ENCODE assay signal across 1 cellular context in the genomic region with DNA sequence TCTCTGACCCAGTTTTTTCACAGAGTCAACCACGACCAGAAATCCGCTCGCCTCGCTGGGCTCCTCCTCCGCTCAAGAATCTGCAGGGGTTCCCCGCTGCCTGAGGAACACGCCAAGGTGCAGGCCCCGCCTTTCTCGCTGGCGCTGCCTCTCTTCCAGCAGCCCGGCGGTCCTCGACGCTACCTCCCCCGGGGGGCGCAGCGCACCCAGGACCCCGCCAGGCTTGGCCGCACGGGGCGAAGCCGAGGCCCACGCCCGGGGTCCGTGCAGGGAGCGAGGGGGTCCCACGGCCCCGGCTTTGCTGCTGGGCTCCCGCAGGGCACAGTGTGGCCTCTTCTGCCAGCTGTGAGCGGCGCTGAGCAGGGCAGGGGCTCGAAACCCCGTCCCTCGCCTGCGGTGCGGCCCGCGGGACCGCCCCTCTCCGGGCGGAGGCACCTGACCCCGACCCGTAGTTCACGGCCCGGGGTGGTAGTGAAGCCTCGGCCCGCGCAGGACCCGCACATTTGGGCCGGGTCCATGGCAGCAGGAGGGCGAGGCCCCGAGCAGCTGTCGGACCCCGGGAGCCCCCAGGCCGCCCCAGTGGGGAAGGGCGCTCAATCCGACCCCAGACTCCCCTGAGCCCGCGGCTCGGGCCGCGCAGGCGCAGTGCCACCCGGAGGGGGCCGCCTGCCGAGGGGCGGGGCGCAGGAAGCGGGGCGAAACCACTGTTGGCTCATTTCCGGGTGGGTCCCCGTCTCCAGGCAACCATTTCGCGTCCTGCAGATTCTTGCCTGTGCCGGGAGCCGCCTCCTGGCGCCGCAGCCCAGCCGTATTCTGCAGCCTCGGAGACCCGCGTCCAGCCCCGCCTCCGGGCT.
TF ChIP-seq lines count a peak whose summit lies in the region.

No MANE protein-coding gene starts in this region.

TF ChIP-seq in K562, 482 proteins besides CTCF, POLR2A, EP300 and RAD21 (continued from another document and continues in another):
- TF ChIP-seq, protein P1, sequence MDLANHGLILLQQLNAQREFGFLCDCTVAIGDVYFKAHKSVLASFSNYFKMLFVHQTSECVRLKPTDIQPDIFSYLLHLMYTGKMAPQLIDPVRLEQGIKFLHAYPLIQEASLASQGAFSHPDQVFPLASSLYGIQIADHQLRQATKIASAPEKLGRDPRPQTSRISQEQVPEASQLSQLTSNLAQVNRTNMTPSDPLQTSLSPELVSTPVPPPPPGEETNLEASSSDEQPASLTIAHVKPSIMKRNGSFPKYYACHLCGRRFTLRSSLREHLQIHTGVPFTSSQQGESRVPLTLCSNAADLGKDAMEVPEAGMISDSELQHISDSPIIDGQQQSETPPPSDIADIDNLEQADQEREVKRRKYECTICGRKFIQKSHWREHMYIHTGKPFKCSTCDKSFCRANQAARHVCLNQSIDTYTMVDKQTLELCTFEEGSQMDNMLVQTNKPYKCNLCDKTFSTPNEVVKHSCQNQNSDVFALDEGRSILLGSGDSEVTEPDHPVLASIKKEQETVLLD (IDR thresholded peaks at IDR 0.05) = 0 out of 2 replicates have a peak, but pooled peaks have one; percentile 72
- no peak for TF ChIP-seq ZKSCAN1 (IDR thresholded peaks at IDR 0.05; ENCODE audit: low read depth, low read length)
- TF ChIP-seq, protein P2, sequence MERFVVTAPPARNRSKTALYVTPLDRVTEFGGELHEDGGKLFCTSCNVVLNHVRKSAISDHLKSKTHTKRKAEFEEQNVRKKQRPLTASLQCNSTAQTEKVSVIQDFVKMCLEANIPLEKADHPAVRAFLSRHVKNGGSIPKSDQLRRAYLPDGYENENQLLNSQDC (CRISPR knock-in tag; IDR thresholded peaks at IDR 0.05) = no peak
- no peak for TF ChIP-seq ZEB2 (IDR thresholded peaks at IDR 0.05)
- TF ChIP-seq GATAD2B (IDR thresholded peaks at IDR 0.05; ENCODE audit: borderline replicate concordance) = no peak
- TF ChIP-seq, protein P3, sequence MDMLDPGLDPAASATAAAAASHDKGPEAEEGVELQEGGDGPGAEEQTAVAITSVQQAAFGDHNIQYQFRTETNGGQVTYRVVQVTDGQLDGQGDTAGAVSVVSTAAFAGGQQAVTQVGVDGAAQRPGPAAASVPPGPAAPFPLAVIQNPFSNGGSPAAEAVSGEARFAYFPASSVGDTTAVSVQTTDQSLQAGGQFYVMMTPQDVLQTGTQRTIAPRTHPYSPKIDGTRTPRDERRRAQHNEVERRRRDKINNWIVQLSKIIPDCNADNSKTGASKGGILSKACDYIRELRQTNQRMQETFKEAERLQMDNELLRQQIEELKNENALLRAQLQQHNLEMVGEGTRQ (CRISPR knock-in tag; IDR thresholded peaks at IDR 0.05) = peak; percentile 50
- 0 out of 2 replicates have a peak, but pooled peaks have one; percentile 26 for TF ChIP-seq JUNB (CRISPR knock-in tag; conservative IDR thresholded peaks at IDR 0.05)
- TF ChIP-seq MBD2 (IDR thresholded peaks at IDR 0.05; ENCODE audit: borderline replicate concordance, low read depth) = peak; percentile 73; the same call in 1 of the 2 replicates
- TF ChIP-seq HSF4 (CRISPR knock-in tag; IDR thresholded peaks at IDR 0.05; ENCODE audit: borderline replicate concordance) = no peak
- TF ChIP-seq, protein P4, sequence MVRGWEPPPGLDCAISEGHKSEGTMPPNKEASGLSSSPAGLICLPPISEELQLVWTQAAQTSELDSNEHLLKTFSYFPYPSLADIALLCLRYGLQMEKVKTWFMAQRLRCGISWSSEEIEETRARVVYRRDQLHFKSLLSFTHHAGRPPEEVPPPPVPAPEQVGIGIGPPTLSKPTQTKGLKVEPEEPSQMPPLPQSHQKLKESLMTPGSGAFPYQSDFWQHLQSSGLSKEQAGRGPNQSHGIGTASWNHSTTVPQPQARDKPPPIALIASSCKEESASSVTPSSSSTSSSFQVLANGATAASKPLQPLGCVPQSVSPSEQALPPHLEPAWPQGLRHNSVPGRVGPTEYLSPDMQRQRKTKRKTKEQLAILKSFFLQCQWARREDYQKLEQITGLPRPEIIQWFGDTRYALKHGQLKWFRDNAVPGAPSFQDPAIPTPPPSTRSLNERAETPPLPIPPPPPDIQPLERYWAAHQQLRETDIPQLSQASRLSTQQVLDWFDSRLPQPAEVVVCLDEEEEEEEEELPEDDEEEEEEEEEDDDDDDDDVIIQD (CRISPR knock-in tag; IDR thresholded peaks at IDR 0.05) = 0 out of 2 replicates have a peak, but pooled peaks have one; percentile 37
- TF ChIP-seq PTTG1 (tag; IDR thresholded peaks at IDR 0.05; ENCODE audit: low read depth) = no peak
- TF ChIP-seq, protein P5, sequence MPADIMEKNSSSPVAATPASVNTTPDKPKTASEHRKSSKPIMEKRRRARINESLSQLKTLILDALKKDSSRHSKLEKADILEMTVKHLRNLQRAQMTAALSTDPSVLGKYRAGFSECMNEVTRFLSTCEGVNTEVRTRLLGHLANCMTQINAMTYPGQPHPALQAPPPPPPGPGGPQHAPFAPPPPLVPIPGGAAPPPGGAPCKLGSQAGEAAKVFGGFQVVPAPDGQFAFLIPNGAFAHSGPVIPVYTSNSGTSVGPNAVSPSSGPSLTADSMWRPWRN (IDR thresholded peaks at IDR 0.05; ENCODE audit: low read depth) = no peak
- no peak for TF ChIP-seq HMG20B (CRISPR knock-in tag; IDR thresholded peaks at IDR 0.05)
- TF ChIP-seq CTBP1 (IDR thresholded peaks at IDR 0.05; ENCODE audit: borderline replicate concordance) = peak; percentile 67
- TF ChIP-seq SRSF9 (IDR thresholded peaks at IDR 0.05; ENCODE audit: borderline replicate concordance, low read depth, low read length) = no peak
- no peak for TF ChIP-seq PHTF2 (CRISPR knock-in tag; IDR thresholded peaks at IDR 0.05)
- TF ChIP-seq RFX7 (CRISPR knock-in tag; IDR thresholded peaks at IDR 0.05) = no peak
- TF ChIP-seq, protein P6, sequence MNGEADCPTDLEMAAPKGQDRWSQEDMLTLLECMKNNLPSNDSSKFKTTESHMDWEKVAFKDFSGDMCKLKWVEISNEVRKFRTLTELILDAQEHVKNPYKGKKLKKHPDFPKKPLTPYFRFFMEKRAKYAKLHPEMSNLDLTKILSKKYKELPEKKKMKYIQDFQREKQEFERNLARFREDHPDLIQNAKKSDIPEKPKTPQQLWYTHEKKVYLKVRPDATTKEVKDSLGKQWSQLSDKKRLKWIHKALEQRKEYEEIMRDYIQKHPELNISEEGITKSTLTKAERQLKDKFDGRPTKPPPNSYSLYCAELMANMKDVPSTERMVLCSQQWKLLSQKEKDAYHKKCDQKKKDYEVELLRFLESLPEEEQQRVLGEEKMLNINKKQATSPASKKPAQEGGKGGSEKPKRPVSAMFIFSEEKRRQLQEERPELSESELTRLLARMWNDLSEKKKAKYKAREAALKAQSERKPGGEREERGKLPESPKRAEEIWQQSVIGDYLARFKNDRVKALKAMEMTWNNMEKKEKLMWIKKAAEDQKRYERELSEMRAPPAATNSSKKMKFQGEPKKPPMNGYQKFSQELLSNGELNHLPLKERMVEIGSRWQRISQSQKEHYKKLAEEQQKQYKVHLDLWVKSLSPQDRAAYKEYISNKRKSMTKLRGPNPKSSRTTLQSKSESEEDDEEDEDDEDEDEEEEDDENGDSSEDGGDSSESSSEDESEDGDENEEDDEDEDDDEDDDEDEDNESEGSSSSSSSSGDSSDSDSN (IDR thresholded peaks at IDR 0.05; ENCODE audit: borderline replicate concordance in 1 of 2, low read depth in 2 of 2, low read length in 2 of 2) = 0 out of 4 replicates have a peak, but pooled peaks of 1 of the 2 experiments have one; percentile 8
- TF ChIP-seq, protein P7, sequence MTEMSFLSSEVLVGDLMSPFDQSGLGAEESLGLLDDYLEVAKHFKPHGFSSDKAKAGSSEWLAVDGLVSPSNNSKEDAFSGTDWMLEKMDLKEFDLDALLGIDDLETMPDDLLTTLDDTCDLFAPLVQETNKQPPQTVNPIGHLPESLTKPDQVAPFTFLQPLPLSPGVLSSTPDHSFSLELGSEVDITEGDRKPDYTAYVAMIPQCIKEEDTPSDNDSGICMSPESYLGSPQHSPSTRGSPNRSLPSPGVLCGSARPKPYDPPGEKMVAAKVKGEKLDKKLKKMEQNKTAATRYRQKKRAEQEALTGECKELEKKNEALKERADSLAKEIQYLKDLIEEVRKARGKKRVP (CRISPR knock-in tag; IDR thresholded peaks at IDR 0.05) = peak; percentile 47; the same call in 1 of the 2 replicates
- TF ChIP-seq, protein P8, sequence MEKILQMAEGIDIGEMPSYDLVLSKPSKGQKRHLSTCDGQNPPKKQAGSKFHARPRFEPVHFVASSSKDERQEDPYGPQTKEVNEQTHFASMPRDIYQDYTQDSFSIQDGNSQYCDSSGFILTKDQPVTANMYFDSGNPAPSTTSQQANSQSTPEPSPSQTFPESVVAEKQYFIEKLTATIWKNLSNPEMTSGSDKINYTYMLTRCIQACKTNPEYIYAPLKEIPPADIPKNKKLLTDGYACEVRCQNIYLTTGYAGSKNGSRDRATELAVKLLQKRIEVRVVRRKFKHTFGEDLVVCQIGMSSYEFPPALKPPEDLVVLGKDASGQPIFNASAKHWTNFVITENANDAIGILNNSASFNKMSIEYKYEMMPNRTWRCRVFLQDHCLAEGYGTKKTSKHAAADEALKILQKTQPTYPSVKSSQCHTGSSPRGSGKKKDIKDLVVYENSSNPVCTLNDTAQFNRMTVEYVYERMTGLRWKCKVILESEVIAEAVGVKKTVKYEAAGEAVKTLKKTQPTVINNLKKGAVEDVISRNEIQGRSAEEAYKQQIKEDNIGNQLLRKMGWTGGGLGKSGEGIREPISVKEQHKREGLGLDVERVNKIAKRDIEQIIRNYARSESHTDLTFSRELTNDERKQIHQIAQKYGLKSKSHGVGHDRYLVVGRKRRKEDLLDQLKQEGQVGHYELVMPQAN (IDR thresholded peaks at IDR 0.05; ENCODE audit: borderline replicate concordance) = no peak; the same call in 1 of the 2 replicates
- TF ChIP-seq CHD1 (IDR thresholded peaks at IDR 0.05; ENCODE audit: low read length) = no peak
- no peak; the same call in 1 of the 2 replicates for TF ChIP-seq RB1 (IDR thresholded peaks at IDR 0.05; ENCODE audit: low read depth)
- TF ChIP-seq ILK (tag; IDR thresholded peaks at IDR 0.05; ENCODE audit: borderline replicate concordance, low read depth) = no peak
- TF ChIP-seq, protein P9, sequence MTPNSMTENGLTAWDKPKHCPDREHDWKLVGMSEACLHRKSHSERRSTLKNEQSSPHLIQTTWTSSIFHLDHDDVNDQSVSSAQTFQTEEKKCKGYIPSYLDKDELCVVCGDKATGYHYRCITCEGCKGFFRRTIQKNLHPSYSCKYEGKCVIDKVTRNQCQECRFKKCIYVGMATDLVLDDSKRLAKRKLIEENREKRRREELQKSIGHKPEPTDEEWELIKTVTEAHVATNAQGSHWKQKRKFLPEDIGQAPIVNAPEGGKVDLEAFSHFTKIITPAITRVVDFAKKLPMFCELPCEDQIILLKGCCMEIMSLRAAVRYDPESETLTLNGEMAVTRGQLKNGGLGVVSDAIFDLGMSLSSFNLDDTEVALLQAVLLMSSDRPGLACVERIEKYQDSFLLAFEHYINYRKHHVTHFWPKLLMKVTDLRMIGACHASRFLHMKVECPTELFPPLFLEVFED (CRISPR knock-in tag; conservative IDR thresholded peaks at IDR 0.05) = no peak
- TF ChIP-seq ZNF263 (CRISPR knock-in tag; IDR thresholded peaks at IDR 0.05; ENCODE audit: borderline replicate concordance) = no peak
- TF ChIP-seq PURB (CRISPR knock-in tag; IDR thresholded peaks at IDR 0.05; ENCODE audit: low read depth) = no peak
- TF ChIP-seq WHSC1 (IDR thresholded peaks at IDR 0.05; ENCODE audit: low read length) = no peak
- no peak for TF ChIP-seq STAT5A (IDR thresholded peaks at IDR 0.05; ENCODE audit: borderline replicate concordance, low read length)
- TF ChIP-seq, protein P10, sequence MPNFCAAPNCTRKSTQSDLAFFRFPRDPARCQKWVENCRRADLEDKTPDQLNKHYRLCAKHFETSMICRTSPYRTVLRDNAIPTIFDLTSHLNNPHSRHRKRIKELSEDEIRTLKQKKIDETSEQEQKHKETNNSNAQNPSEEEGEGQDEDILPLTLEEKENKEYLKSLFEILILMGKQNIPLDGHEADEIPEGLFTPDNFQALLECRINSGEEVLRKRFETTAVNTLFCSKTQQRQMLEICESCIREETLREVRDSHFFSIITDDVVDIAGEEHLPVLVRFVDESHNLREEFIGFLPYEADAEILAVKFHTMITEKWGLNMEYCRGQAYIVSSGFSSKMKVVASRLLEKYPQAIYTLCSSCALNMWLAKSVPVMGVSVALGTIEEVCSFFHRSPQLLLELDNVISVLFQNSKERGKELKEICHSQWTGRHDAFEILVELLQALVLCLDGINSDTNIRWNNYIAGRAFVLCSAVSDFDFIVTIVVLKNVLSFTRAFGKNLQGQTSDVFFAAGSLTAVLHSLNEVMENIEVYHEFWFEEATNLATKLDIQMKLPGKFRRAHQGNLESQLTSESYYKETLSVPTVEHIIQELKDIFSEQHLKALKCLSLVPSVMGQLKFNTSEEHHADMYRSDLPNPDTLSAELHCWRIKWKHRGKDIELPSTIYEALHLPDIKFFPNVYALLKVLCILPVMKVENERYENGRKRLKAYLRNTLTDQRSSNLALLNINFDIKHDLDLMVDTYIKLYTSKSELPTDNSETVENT (CRISPR knock-in tag; IDR thresholded peaks at IDR 0.05) = no peak
- no peak for TF ChIP-seq KAT2B (IDR thresholded peaks at IDR 0.05; ENCODE audit: low read depth, low read length)
- TF ChIP-seq, protein P11, sequence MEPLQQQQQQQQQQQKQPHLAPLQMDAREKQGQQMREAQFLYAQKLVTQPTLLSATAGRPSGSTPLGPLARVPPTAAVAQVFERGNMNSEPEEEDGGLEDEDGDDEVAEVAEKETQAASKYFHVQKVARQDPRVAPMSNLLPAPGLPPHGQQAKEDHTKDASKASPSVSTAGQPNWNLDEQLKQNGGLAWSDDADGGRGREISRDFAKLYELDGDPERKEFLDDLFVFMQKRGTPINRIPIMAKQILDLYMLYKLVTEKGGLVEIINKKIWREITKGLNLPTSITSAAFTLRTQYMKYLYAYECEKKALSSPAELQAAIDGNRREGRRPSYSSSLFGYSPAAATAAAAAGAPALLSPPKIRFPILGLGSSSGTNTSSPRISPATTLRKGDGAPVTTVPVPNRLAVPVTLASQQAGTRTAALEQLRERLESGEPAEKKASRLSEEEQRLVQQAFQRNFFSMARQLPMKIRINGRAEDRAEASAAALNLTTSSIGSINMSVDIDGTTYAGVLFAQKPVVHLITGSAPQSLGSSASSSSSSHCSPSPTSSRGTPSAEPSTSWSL (CRISPR knock-in tag; IDR thresholded peaks at IDR 0.05; ENCODE audit: borderline replicate concordance) = peak; percentile 82; the same call in 1 of the 2 replicates
- peak; percentile 78 for TF ChIP-seq U2AF1 (optimal IDR thresholded peaks at IDR 0.05; ENCODE audit: low read depth, low read length)
- no peak for TF ChIP-seq DNMT1 (IDR thresholded peaks at IDR 0.05)
- TF ChIP-seq TCFL5 (CRISPR knock-in tag; conservative IDR thresholded peaks at IDR 0.05) = no peak
- TF ChIP-seq ZNF165 (CRISPR knock-in tag; IDR thresholded peaks at IDR 0.05; ENCODE audit: borderline replicate concordance) = no peak
- no peak for TF ChIP-seq ZFP1 (CRISPR knock-in tag; IDR thresholded peaks at IDR 0.05)
- TF ChIP-seq BCOR (IDR thresholded peaks at IDR 0.05) = 0 out of 2 replicates have a peak, but pooled peaks have one; percentile 14
- TF ChIP-seq, protein P12, sequence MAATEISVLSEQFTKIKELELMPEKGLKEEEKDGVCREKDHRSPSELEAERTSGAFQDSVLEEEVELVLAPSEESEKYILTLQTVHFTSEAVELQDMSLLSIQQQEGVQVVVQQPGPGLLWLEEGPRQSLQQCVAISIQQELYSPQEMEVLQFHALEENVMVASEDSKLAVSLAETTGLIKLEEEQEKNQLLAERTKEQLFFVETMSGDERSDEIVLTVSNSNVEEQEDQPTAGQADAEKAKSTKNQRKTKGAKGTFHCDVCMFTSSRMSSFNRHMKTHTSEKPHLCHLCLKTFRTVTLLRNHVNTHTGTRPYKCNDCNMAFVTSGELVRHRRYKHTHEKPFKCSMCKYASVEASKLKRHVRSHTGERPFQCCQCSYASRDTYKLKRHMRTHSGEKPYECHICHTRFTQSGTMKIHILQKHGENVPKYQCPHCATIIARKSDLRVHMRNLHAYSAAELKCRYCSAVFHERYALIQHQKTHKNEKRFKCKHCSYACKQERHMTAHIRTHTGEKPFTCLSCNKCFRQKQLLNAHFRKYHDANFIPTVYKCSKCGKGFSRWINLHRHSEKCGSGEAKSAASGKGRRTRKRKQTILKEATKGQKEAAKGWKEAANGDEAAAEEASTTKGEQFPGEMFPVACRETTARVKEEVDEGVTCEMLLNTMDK (IDR thresholded peaks at IDR 0.05; ENCODE audit: borderline replicate concordance, insufficient read depth, low read depth, low read length, poor library complexity, severe bottlenecking) = peak; percentile 32
